In genomic region chr13:44932171-44932849, GRCh38 we compare ENCODE assay signal across 12 cellular contexts. TPM values are rescaled to one million over a fixed set of nuclear protein-coding genes. Genes with fewer than 3 reads are reported as not detected.
A peak's percentile ranks its signal among the peaks of the same experiment; 100 is the strongest.
DNase-seq lines count a peak whose midpoint lies in the region; ATAC-seq and TF ChIP-seq lines count a peak whose summit lies in the region.
"Had no signal": no experiment of that assay in that cellular context is flagged by ENCODE, and none has a peak within 500 bp of the region (broad histone marks: within the 10 kb centered on the region; RNA-seq: fewer than 3 reads in every experiment).

No MANE protein-coding gene starts in this region.

- peak; percentile 32 for ATAC-seq in left lung

- H3K36me3 ChIP-seq in left lung: no peaks in the 10 kb centered on the region

- intact Hi-C loops in left lung (cut with DNase I): no loop called here

- no peak overlapping the region for H3K4me3 ChIP-seq in choroid plexus epithelial cell (ENCODE audit: low read depth, low read length)
- H3K4me3 ChIP-seq in left lung: no peak overlapping the region

- H3K4me1 ChIP-seq in left lung: peaks cover 11 to 26% of the 10 kb centered on the region in 2 donors

- DNase-seq in M059J (ENCODE audit: low read depth) (peak; percentile 70), choroid plexus epithelial cell (ENCODE audit: low read depth) (peak; percentile 67), left lung (no peak), G401 (ENCODE audit: low spot score) (no peak), ureter (ENCODE audit: low spot score) (no peak), SHP77 treated with DMSO at 0.1 percent for 48 hours (lab: John Stamatoyannopoulos, UW) (no peak), HT-29 (ENCODE audit: low spot score) (no peak)
- DNase-seq: CD4-positive, alpha-beta T cell; naive B cell; T1000 had no signal

- in situ Hi-C loops in G401 (cut with HindIII; ENCODE audit: low sequenced_read_pairs): no loop called here

- peak overlapping the region; percentile 62 to 78 for H3K27ac ChIP-seq in left lung
- H3K27ac ChIP-seq in temporal lobe (ENCODE audit: low read depth, low read length): peak overlapping the region; percentile 17
- H3K27ac ChIP-seq: HL-60 had no signal

- TF ChIP-seq CTCF in choroid plexus epithelial cell (conservative IDR thresholded peaks at IDR 0.05; ENCODE audit: low read depth, low read length) (no peak), left lung (IDR thresholded peaks at IDR 0.05) (no peak)

- H3K27me3 ChIP-seq in left lung: no peaks in the 10 kb centered on the region

- no peaks in the 10 kb centered on the region for H3K9me3 ChIP-seq in left lung

RNA-seq across cellular contexts. Expression of gene NUFIP1, which starts 57.0 kb away (rescaled TPM):
- total RNA-seq in M059J (2014; rRNA removed; shearing (Covaris generic)): 3.9 and 5.8 TPM in 2 replicates
- 1 to 10 TPM; 3.2 to 4.1 TPM for total RNA-seq in left lung
- total RNA-seq in temporal lobe: 6.4 TPM
- 10.1 and 10.6 TPM in 2 replicates for total RNA-seq in G401 (2014; rRNA removed; shearing (Covaris generic))
- total RNA-seq in ureter: 9.3 TPM
- 2.3 and 3.7 TPM in 2 replicates for total RNA-seq in HT-29 (2014; rRNA removed; shearing (Covaris generic))

RNA-seq across cellular contexts. Expression of gene GPALPP1, which starts 57.0 kb away (rescaled TPM):
- total RNA-seq in M059J (2014; rRNA removed; shearing (Covaris generic)): 13.4 and 25.8 TPM in 2 replicates
- total RNA-seq in left lung (10 to 100 TPM; 16.3 to 20.8 TPM), temporal lobe (27.3 TPM), ureter (41.5 TPM)
- total RNA-seq in G401 (2014; rRNA removed; shearing (Covaris generic)): 26.4 and 37.0 TPM in 2 replicates
- 28.2 and 33.1 TPM in 2 replicates for total RNA-seq in HT-29 (2014; rRNA removed; shearing (Covaris generic))

Comparison
In these comparisons a context has a peak if more than half of its experiments do, and no peak if none do; other contexts are left out.
1. DNase-seq: peak in M059J (single experiment) and choroid plexus epithelial cell (single experiment); none in left lung (0 of 2), G401 (single experiment), ureter (single experiment), SHP77 treated with DMSO at 0.1 percent for 48 hours (single experiment) and HT-29 (single experiment).